ENCODE assay signal across 1 cellular context in genomic region chr3:177464392-177465225, GRCh38.
TF ChIP-seq lines count a peak whose summit lies in the region.

No MANE protein-coding gene starts in this region.

TF ChIP-seq in GM23338, 12 proteins besides CTCF, POLR2A, EP300 and RAD21 (continued from another document):
- TF ChIP-seq, protein P1, sequence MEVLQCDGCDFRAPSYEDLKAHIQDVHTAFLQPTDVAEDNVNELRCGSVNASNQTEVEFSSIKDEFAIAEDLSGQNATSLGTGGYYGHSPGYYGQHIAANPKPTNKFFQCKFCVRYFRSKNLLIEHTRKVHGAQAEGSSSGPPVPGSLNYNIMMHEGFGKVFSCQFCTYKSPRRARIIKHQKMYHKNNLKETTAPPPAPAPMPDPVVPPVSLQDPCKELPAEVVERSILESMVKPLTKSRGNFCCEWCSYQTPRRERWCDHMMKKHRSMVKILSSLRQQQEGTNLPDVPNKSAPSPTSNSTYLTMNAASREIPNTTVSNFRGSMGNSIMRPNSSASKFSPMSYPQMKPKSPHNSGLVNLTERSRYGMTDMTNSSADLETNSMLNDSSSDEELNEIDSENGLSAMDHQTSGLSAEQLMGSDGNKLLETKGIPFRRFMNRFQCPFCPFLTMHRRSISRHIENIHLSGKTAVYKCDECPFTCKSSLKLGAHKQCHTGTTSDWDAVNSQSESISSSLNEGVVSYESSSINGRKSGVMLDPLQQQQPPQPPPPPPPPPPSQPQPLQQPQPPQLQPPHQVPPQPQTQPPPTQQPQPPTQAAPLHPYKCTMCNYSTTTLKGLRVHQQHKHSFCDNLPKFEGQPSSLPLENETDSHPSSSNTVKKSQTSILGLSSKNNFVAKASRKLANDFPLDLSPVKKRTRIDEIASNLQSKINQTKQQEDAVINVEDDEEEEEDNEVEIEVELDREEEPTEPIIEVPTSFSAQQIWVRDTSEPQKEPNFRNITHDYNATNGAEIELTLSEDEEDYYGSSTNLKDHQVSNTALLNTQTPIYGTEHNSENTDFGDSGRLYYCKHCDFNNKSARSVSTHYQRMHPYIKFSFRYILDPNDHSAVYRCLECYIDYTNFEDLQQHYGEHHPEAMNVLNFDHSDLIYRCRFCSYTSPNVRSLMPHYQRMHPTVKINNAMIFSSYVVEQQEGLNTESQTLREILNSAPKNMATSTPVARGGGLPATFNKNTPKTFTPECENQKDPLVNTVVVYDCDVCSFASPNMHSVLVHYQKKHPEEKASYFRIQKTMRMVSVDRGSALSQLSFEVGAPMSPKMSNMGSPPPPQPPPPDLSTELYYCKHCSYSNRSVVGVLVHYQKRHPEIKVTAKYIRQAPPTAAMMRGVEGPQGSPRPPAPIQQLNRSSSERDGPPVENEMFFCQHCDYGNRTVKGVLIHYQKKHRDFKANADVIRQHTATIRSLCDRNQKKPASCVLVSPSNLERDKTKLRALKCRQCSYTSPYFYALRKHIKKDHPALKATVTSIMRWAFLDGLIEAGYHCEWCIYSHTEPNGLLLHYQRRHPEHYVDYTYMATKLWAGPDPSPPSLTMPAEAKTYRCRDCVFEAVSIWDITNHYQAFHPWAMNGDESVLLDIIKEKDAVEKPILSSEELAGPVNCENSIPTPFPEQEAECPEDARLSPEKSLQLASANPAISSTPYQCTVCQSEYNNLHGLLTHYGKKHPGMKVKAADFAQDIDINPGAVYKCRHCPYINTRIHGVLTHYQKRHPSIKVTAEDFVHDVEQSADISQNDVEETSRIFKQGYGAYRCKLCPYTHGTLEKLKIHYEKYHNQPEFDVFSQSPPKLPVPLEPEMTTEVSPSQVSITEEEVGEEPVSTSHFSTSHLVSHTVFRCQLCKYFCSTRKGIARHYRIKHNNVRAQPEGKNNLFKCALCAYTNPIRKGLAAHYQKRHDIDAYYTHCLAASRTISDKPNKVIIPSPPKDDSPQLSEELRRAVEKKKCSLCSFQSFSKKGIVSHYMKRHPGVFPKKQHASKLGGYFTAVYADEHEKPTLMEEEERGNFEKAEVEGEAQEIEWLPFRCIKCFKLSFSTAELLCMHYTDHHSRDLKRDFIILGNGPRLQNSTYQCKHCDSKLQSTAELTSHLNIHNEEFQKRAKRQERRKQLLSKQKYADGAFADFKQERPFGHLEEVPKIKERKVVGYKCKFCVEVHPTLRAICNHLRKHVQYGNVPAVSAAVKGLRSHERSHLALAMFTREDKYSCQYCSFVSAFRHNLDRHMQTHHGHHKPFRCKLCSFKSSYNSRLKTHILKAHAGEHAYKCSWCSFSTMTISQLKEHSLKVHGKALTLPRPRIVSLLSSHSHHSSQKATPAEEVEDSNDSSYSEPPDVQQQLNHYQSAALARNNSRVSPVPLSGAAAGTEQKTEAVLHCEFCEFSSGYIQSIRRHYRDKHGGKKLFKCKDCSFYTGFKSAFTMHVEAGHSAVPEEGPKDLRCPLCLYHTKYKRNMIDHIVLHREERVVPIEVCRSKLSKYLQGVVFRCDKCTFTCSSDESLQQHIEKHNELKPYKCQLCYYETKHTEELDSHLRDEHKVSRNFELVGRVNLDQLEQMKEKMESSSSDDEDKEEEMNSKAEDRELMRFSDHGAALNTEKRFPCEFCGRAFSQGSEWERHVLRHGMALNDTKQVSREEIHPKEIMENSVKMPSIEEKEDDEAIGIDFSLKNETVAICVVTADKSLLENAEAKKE (CRISPR knock-in tag; IDR thresholded peaks at IDR 0.05), result no peak
- TF ChIP-seq JUNB (IDR thresholded peaks at IDR 0.05; ENCODE audit: unreplicated experiment), result no peak
- no peak for TF ChIP-seq ZNF114 (CRISPR knock-in tag; IDR thresholded peaks at IDR 0.05)
- TF ChIP-seq EZH2phosphoT487 (IDR thresholded peaks at IDR 0.05; ENCODE audit: unreplicated experiment), result no peak
- TF ChIP-seq ZNF331 (CRISPR knock-in tag; IDR thresholded peaks at IDR 0.05; ENCODE audit: low read depth), result no peak
- no peak for TF ChIP-seq NANOG (IDR thresholded peaks at IDR 0.05; ENCODE audit: borderline replicate concordance)
- no peak for TF ChIP-seq REST (IDR thresholded peaks at IDR 0.05; ENCODE audit: unreplicated experiment)
- TF ChIP-seq STAT1 (IDR thresholded peaks at IDR 0.05; ENCODE audit: unreplicated experiment), result no peak
